In the genomic region with DNA sequence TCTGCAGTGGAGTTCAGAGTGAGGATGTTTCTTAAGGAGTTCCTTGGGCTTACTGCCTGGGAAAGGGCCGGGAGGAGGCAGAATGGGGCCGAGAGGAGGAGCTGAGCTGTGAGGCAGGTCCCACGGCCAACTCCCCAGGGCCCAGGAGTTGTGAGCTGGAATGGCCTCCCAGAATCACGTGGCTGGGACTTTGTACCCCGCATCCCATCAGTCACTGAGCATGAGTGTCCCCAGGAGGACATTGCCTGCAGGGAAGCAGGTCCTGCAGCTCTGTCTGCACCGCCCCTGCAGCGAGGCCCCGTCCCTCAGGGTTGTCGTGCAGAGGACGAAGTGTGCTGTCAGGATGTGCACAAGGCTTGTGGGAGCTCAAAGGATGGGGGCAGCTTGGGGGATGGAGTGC, we compare ENCODE assay signal across 8 cellular contexts.
"Had no signal": no experiment of that assay in that cellular context is flagged by ENCODE, and none has a peak within 500 bp of the region (broad histone marks: within the 10 kb centered on the region; RNA-seq: fewer than 3 reads in every experiment).

No MANE protein-coding gene starts in this region.

- ATAC-seq: GM23338 had no signal

- H3K27ac ChIP-seq: KMS-11 had no signal

- H3K4me3 ChIP-seq: GM23338 had no signal

- H3K27me3 Mint-ChIP-seq: IgD-negative memory B cell had no signal

- DNase-seq: H9, HCEC 1CT, KBM-7 had no signal

- H3K9ac ChIP-seq: KMS-11 had no signal

- H3K4me1 Mint-ChIP-seq: GM23338, H9, IgD-negative memory B cell had no signal

- H2AFZ ChIP-seq: GM23338 had no signal

- FAIRE-seq: H1, H54 had no signal

- H3K27ac Mint-ChIP-seq: GM23338 had no signal

- H3K4me2 ChIP-seq: GM23338, KMS-11 had no signal

- H3K4me3 Mint-ChIP-seq: GM23338, H9, IgD-negative memory B cell had no signal
